33 cellular contexts compared by ENCODE assay signal in the genomic region with DNA sequence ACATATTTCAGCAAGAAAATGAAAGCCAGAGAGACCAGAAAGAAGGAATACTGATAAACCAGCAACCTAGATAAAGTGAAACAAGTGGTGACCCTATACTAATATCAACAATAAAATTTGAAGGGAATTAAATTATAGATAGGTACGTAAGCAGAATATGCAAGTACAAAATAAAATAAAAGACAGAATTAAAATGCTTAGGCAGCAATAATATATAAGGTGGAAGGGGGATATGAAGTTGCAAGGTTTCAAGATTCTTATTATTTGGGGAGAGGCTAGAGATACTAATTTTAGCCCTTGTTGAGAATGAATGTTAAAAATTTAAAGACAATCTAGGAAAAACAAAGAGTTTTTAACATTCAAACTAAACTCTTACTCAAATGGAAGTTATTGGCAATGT.
"Had no signal": no experiment of that assay in that cellular context is flagged by ENCODE, and none has a peak within 500 bp of the region (broad histone marks: within the 10 kb centered on the region; RNA-seq: fewer than 3 reads in every experiment).

No MANE protein-coding gene starts in this region.

- H3K36me3 ChIP-seq: adrenal gland, cardiac muscle cell had no signal

- H3K27me3 Mint-ChIP-seq: activated B cell treated with CpG ODN at 0.5 μM for 24 hours; activated CD4-positive, alpha-beta memory T cell treated with anti-CD3 and anti-CD28 coated beads for 36 hours; activated CD4-positive, alpha-beta T cell treated with anti-CD3 and anti-CD28 coated beads, Interleukin-2, amount 10 ng/mL, durations not matched to agents 24 days and 14 days; activated CD8-positive, alpha-beta T cell treated with anti-CD3 and anti-CD28 coated beads for 36 hours; activated naive CD4-positive, alpha-beta T cell treated with anti-CD3 and anti-CD28 coated beads, Interleukin-2, amount 10 ng/mL, durations not matched to agents 7 days and 5 days; activated naive CD8-positive, alpha-beta T cell treated with anti-CD3 and anti-CD28 coated beads for 36 hours; activated T-cell treated with anti-CD3 and anti-CD28 coated beads, Interleukin-2, amount 50 U/mL, for 24 hours had no signal

- FAIRE-seq: bronchial epithelial cell, colon, TTC549 had no signal

- H3K27ac ChIP-seq: adrenal gland, cardiac muscle cell, VCaP had no signal

- H3K27me3 ChIP-seq: adrenal gland, cardiac muscle cell had no signal

- H3K4me3 Mint-ChIP-seq: activated B cell treated with CpG ODN at 0.5 μM for 24 hours; activated CD4-positive, alpha-beta memory T cell treated with anti-CD3 and anti-CD28 coated beads for 36 hours; activated CD4-positive, alpha-beta T cell treated with anti-CD3 and anti-CD28 coated beads, Interleukin-2, amount 10 ng/mL, durations not matched to agents 24 days and 14 days; activated CD8-positive, alpha-beta T cell treated with anti-CD3 and anti-CD28 coated beads for 36 hours; activated naive CD4-positive, alpha-beta T cell treated with anti-CD3 and anti-CD28 coated beads, Interleukin-2, amount 10 ng/mL, durations not matched to agents 7 days and 5 days; activated naive CD8-positive, alpha-beta T cell treated with anti-CD3 and anti-CD28 coated beads for 36 hours; activated T-cell treated with anti-CD3 and anti-CD28 coated beads, Interleukin-2, amount 50 U/mL, for 24 hours; brain; T-helper 1 cell treated with Interleukin-12 subunit alpha and Interleukin-12 subunit beta and Interleukin-4 antibody, amounts not matched to agents 30 μg/mL and 1 μg/mL, for 36 hours; T-helper 2 cell treated with Interferon-gamma antibody and Interleukin-4, amounts not matched to agents 5 μg/mL and 100 μg/mL, for 36 hours had no signal

- DNase-seq: activated B cell treated with CpG ODN at 0.5 μM for 24 hours; activated CD4-positive, alpha-beta memory T cell treated with anti-CD3 and anti-CD28 coated beads for 36 hours; activated CD4-positive, alpha-beta T cell treated with anti-CD3 and anti-CD28 coated beads for 4 hours; activated CD4-positive, alpha-beta T cell treated with anti-CD3 and anti-CD28 coated beads, Interleukin-2, amount 10 ng/mL, durations not matched to agents 24 days and 14 days; activated CD4-positive, alpha-beta T cell treated with anti-CD3 and anti-CD28 coated beads, Interleukin-2, amount 50 U/mL, for 1 hour; activated CD4-positive, alpha-beta T cell treated with anti-CD3 and anti-CD28 coated beads, Interleukin-2, amount 50 U/mL, for 4 hours; activated CD4-positive, CD25-positive, alpha-beta regulatory T cell treated with anti-CD3 and anti-CD28 coated beads, Interleukin-2, amount 50 U/mL, for 72 hours; activated CD8-positive, alpha-beta memory T cell treated with anti-CD3 and anti-CD28 coated beads, Interleukin-2, amount 50 U/mL, for 4 hours; activated CD8-positive, alpha-beta T cell treated with anti-CD3 and anti-CD28 coated beads for 36 hours; activated effector memory CD4-positive, alpha-beta T cell treated with Interleukin-2 at 50 U/mL for 16 hours; activated gamma-delta T cell; activated naive CD4-positive, alpha-beta T cell treated with anti-CD3 and anti-CD28 coated beads, Interleukin-2, amount 10 ng/mL, durations not matched to agents 7 days and 5 days; activated naive CD4-positive, alpha-beta T cell treated with Interleukin-2 at 50 U/mL for 16 hours; activated naive CD8-positive, alpha-beta T cell treated with anti-CD3 and anti-CD28 coated beads for 36 hours; activated T-cell treated with anti-CD3 and anti-CD28 coated beads, Interleukin-2, amount 50 U/mL, for 24 hours; activated T-cell treated with anti-CD3 and anti-CD28 coated beads, Interleukin-2, amount 50 U/mL, for 48 hours; adrenal gland; amniotic stem cell; aorta; caudate nucleus; T-helper 1 cell; T-helper 2 cell; T-helper 9 cell had no signal

- H3K4me3 ChIP-seq: adrenal gland, cardiac muscle cell had no signal

- H3K27ac Mint-ChIP-seq: activated B cell treated with CpG ODN at 0.5 μM for 24 hours; activated CD4-positive, alpha-beta memory T cell treated with anti-CD3 and anti-CD28 coated beads for 36 hours; activated CD4-positive, alpha-beta T cell treated with anti-CD3 and anti-CD28 coated beads, Interleukin-2, amount 10 ng/mL, durations not matched to agents 24 days and 14 days; activated CD8-positive, alpha-beta T cell treated with anti-CD3 and anti-CD28 coated beads for 36 hours; activated naive CD4-positive, alpha-beta T cell treated with anti-CD3 and anti-CD28 coated beads, Interleukin-2, amount 10 ng/mL, durations not matched to agents 7 days and 5 days; activated naive CD4-positive, alpha-beta T cell treated with anti-CD3 and anti-CD28 coated beads, Interleukin-2, amount 50 U/mL, for 72 hours; activated naive CD8-positive, alpha-beta T cell treated with anti-CD3 and anti-CD28 coated beads for 36 hours; activated T-cell treated with anti-CD3 and anti-CD28 coated beads, Interleukin-2, amount 50 U/mL, for 24 hours; activated T-helper 2 cell treated with anti-CD3 and anti-CD28 coated beads, Interferon-gamma antibody, Interleukin-2, Interleukin-4, amounts not matched to agents 10 μg/mL and 5 μg/mL and 100 μg/mL, durations not matched to agents 14 hours and 24 hours and 36 hours; brain; T-helper 1 cell treated with Interleukin-12 subunit alpha and Interleukin-12 subunit beta and Interleukin-4 antibody, amounts not matched to agents 30 μg/mL and 1 μg/mL, for 36 hours; T-helper 2 cell treated with Interferon-gamma antibody and Interleukin-4, amounts not matched to agents 5 μg/mL and 100 μg/mL, for 36 hours had no signal

- ATAC-seq: activated CD8-positive, alpha-beta T cell treated with anti-CD3 and anti-CD28 coated beads for 36 hours; activated naive CD4-positive, alpha-beta T cell treated with anti-CD3 and anti-CD28 coated beads, Interleukin-2, amount 50 U/mL, for 72 hours had no signal
